In the genomic region with DNA sequence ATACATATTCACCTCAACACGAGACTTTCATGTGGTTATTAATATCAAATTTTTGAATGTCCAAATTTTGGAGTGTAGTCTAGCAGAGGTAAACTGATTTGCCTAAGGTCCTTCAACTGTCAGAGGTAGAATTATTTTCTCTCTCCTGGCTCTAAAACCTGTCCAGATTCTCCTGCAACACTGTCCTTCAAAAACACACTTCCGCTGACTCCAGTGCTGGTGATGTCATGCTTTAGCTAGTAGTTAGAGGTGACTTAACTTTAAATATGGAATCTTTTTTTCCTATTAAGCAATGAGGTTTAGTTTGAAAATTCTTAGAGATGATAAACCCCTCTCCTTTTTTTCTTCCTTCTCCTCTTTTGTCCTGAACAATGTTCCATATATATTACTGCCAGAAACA, we compare ENCODE assay signal across 40 cellular contexts. TPM values are rescaled to one million over a fixed set of nuclear protein-coding genes. Genes with fewer than 3 reads are reported as not detected.
"Had no signal": no experiment of that assay in that cellular context is flagged by ENCODE, and none has a peak within 500 bp of the region (broad histone marks: within the 10 kb centered on the region; RNA-seq: fewer than 3 reads in every experiment).

No MANE protein-coding gene starts in this region.

- DNase-seq: activated effector memory CD4-positive, alpha-beta T cell treated with anti-CD3 and anti-CD28 coated beads, Interleukin-2, amount 50 U/mL, for 16 hours; activated effector memory CD4-positive, alpha-beta T cell treated with Interleukin-2 at 50 U/mL for 16 hours; activated gamma-delta T cell; activated gamma-delta T cell treated with Interleukin-2 at 50 U/mL for 16 hours; activated naive CD4-positive, alpha-beta T cell; activated naive CD4-positive, alpha-beta T cell treated with anti-CD3 and anti-CD28 coated beads for 36 hours; activated naive CD4-positive, alpha-beta T cell treated with anti-CD3 and anti-CD28 coated beads, Interleukin-2, amount 10 ng/mL, durations not matched to agents 7 days and 5 days; activated naive CD4-positive, alpha-beta T cell treated with anti-CD3 and anti-CD28 coated beads, Interleukin-2, amount 50 U/mL, for 16 hours; activated naive CD4-positive, alpha-beta T cell treated with Interleukin-2 at 50 U/mL for 16 hours; activated naive CD8-positive, alpha-beta T cell treated with anti-CD3 and anti-CD28 coated beads for 36 hours; activated naive CD8-positive, alpha-beta T cell treated with anti-CD3 and anti-CD28 coated beads, Interleukin-2, amount 10 ng/mL, durations not matched to agents 7 days and 5 days; activated naive CD8-positive, alpha-beta T cell treated with anti-CD3 and anti-CD28 coated beads, Interleukin-2, amount 50 U/mL, for 24 hours; activated T-cell treated with anti-CD3 and anti-CD28 coated beads, Interleukin-2, amount 50 U/mL, for 1 hour; activated T-cell treated with anti-CD3 and anti-CD28 coated beads, Interleukin-2, amount 50 U/mL, for 24 hours; activated T-cell treated with anti-CD3 and anti-CD28 coated beads, Interleukin-2, amount 50 U/mL, for 4 hours; activated T-cell treated with anti-CD3 and anti-CD28 coated beads, Interleukin-2, amount 50 U/mL, for 48 hours; activated T-cell treated with anti-CD3 and anti-CD28 coated beads, Interleukin-2, amount 50 U/mL, for 72 hours; adrenal gland; amniotic stem cell; amygdala; anterior cingulate cortex; aorta; body of pancreas; brain microvascular endothelial cell; central memory CD4-positive, alpha-beta T cell; cerebellar nuclear complex had no signal

- H3K9me3 ChIP-seq: adrenal gland, ascending aorta, body of pancreas, breast epithelium had no signal

- ATAC-seq: activated naive CD4-positive, alpha-beta T cell treated with anti-CD3 and anti-CD28 coated beads, Interleukin-2, amount 50 U/mL, for 72 hours; activated naive CD8-positive, alpha-beta T cell treated with anti-CD3 and anti-CD28 coated beads, Interleukin-2, amount 50 U/mL, for 24 hours; activated T-cell treated with anti-CD3 and anti-CD28 coated beads, Interleukin-2, amount 50 U/mL, for 4 hours; activated T-cell treated with anti-CD3 and anti-CD28 coated beads, Interleukin-2, amount 50 U/mL, for 72 hours; activated T-helper 17 cell treated with anti-CD3 and anti-CD28 coated beads, Interleukin-2, amount 50 U/mL, for 72 hours; body of pancreas had no signal

- H3K27me3 ChIP-seq: ascending aorta, body of pancreas, brain microvascular endothelial cell had no signal

- H3K27ac Mint-ChIP-seq: activated naive CD4-positive, alpha-beta T cell treated with anti-CD3 and anti-CD28 coated beads for 36 hours; activated naive CD4-positive, alpha-beta T cell treated with anti-CD3 and anti-CD28 coated beads, Interleukin-2, amount 10 ng/mL, durations not matched to agents 7 days and 5 days; activated naive CD4-positive, alpha-beta T cell treated with anti-CD3 and anti-CD28 coated beads, Interleukin-2, amount 50 U/mL, for 24 hours; activated naive CD4-positive, alpha-beta T cell treated with anti-CD3 and anti-CD28 coated beads, Interleukin-2, amount 50 U/mL, for 72 hours; activated naive CD8-positive, alpha-beta T cell; activated naive CD8-positive, alpha-beta T cell treated with anti-CD3 and anti-CD28 coated beads for 36 hours; activated naive CD8-positive, alpha-beta T cell treated with anti-CD3 and anti-CD28 coated beads, Interleukin-2, amount 10 ng/mL, durations not matched to agents 7 days and 5 days; activated naive CD8-positive, alpha-beta T cell treated with anti-CD3 and anti-CD28 coated beads, Interleukin-2, amount 50 U/mL, for 24 hours; activated T-cell treated with anti-CD3 and anti-CD28 coated beads, Interleukin-2, amount 50 U/mL, for 24 hours; activated T-cell treated with anti-CD3 and anti-CD28 coated beads, Interleukin-2, amount 50 U/mL, for 72 hours; activated T-helper 1 cell treated with anti-CD3 and anti-CD28 coated beads, Interleukin-12 subunit alpha, Interleukin-12 subunit beta, Interleukin-2, Interleukin-4 antibody, amounts not matched to agents 30 ng/mL and 10 ng/mL and 1 ng/mL, durations not matched to agents 14 hours and 24 hours and 36 hours; activated T-helper 17 cell treated with anti-CD3 and anti-CD28 coated beads, Interleukin-2, amount 50 U/mL, for 72 hours; activated T-helper 2 cell treated with anti-CD3 and anti-CD28 coated beads, Interferon-gamma antibody, Interleukin-2, Interleukin-4, amounts not matched to agents 10 μg/mL and 5 μg/mL and 100 μg/mL, durations not matched to agents 14 hours and 24 hours and 36 hours; brain had no signal

- H3K4me1 Mint-ChIP-seq: activated naive CD4-positive, alpha-beta T cell treated with anti-CD3 and anti-CD28 coated beads, Interleukin-2, amount 10 ng/mL, durations not matched to agents 7 days and 5 days; activated naive CD4-positive, alpha-beta T cell treated with anti-CD3 and anti-CD28 coated beads, Interleukin-2, amount 50 U/mL, for 24 hours; activated naive CD8-positive, alpha-beta T cell treated with anti-CD3 and anti-CD28 coated beads for 36 hours; activated naive CD8-positive, alpha-beta T cell treated with anti-CD3 and anti-CD28 coated beads, Interleukin-2, amount 10 ng/mL, durations not matched to agents 7 days and 5 days; activated naive CD8-positive, alpha-beta T cell treated with anti-CD3 and anti-CD28 coated beads, Interleukin-2, amount 50 U/mL, for 24 hours; activated T-helper 17 cell treated with anti-CD3 and anti-CD28 coated beads, Interleukin-2, amount 50 U/mL, for 72 hours; brain; central memory CD8-positive, alpha-beta T cell had no signal

- H3K36me3 ChIP-seq: adrenal gland, ascending aorta, brain microvascular endothelial cell, breast epithelium, cardiac muscle cell had no signal

- H3K27me3 Mint-ChIP-seq: central memory CD8-positive, alpha-beta T cell had no signal

- H3K4me3 ChIP-seq: adrenal gland, ascending aorta, body of pancreas, breast epithelium, cardiac muscle cell had no signal

- H3K4me3 Mint-ChIP-seq: activated naive CD4-positive, alpha-beta T cell treated with anti-CD3 and anti-CD28 coated beads for 36 hours; activated naive CD4-positive, alpha-beta T cell treated with anti-CD3 and anti-CD28 coated beads, Interleukin-2, amount 10 ng/mL, durations not matched to agents 7 days and 5 days; activated naive CD4-positive, alpha-beta T cell treated with anti-CD3 and anti-CD28 coated beads, Interleukin-2, amount 50 U/mL, for 24 hours; activated naive CD8-positive, alpha-beta T cell; activated naive CD8-positive, alpha-beta T cell treated with anti-CD3 and anti-CD28 coated beads for 36 hours; activated naive CD8-positive, alpha-beta T cell treated with anti-CD3 and anti-CD28 coated beads, Interleukin-2, amount 10 ng/mL, durations not matched to agents 7 days and 5 days; activated naive CD8-positive, alpha-beta T cell treated with anti-CD3 and anti-CD28 coated beads, Interleukin-2, amount 50 U/mL, for 24 hours; activated T-cell treated with anti-CD3 and anti-CD28 coated beads, Interleukin-2, amount 50 U/mL, for 24 hours; activated T-cell treated with anti-CD3 and anti-CD28 coated beads, Interleukin-2, amount 50 U/mL, for 4 hours; activated T-cell treated with anti-CD3 and anti-CD28 coated beads, Interleukin-2, amount 50 U/mL, for 72 hours; activated T-helper 1 cell treated with anti-CD3 and anti-CD28 coated beads, Interleukin-12 subunit alpha, Interleukin-12 subunit beta, Interleukin-2, Interleukin-4 antibody, amounts not matched to agents 30 ng/mL and 10 ng/mL and 1 ng/mL, durations not matched to agents 14 hours and 24 hours and 36 hours; activated T-helper 17 cell treated with anti-CD3 and anti-CD28 coated beads, Interleukin-2, amount 50 U/mL, for 72 hours; brain; central memory CD8-positive, alpha-beta T cell had no signal

- H3K4me1 ChIP-seq: adrenal gland, ascending aorta, body of pancreas, breast epithelium had no signal

- H3K9me3 Mint-ChIP-seq: activated naive CD4-positive, alpha-beta T cell treated with anti-CD3 and anti-CD28 coated beads for 36 hours; activated naive CD4-positive, alpha-beta T cell treated with anti-CD3 and anti-CD28 coated beads, Interleukin-2, amount 10 ng/mL, durations not matched to agents 7 days and 5 days; activated naive CD4-positive, alpha-beta T cell treated with anti-CD3 and anti-CD28 coated beads, Interleukin-2, amount 50 U/mL, for 24 hours; activated naive CD8-positive, alpha-beta T cell treated with anti-CD3 and anti-CD28 coated beads for 36 hours; activated naive CD8-positive, alpha-beta T cell treated with anti-CD3 and anti-CD28 coated beads, Interleukin-2, amount 10 ng/mL, durations not matched to agents 7 days and 5 days; activated naive CD8-positive, alpha-beta T cell treated with anti-CD3 and anti-CD28 coated beads, Interleukin-2, amount 50 U/mL, for 24 hours; activated T-cell treated with anti-CD3 and anti-CD28 coated beads, Interleukin-2, amount 50 U/mL, for 24 hours; activated T-cell treated with anti-CD3 and anti-CD28 coated beads, Interleukin-2, amount 50 U/mL, for 4 hours; activated T-cell treated with anti-CD3 and anti-CD28 coated beads, Interleukin-2, amount 50 U/mL, for 72 hours; activated T-helper 1 cell treated with anti-CD3 and anti-CD28 coated beads, Interleukin-12 subunit alpha, Interleukin-12 subunit beta, Interleukin-2, Interleukin-4 antibody, amounts not matched to agents 30 ng/mL and 10 ng/mL and 1 ng/mL, durations not matched to agents 14 hours and 24 hours and 36 hours; activated T-helper 2 cell treated with anti-CD3 and anti-CD28 coated beads, Interferon-gamma antibody, Interleukin-2, Interleukin-4, amounts not matched to agents 10 μg/mL and 5 μg/mL and 100 μg/mL, durations not matched to agents 14 hours and 24 hours and 36 hours; brain; central memory CD8-positive, alpha-beta T cell had no signal

- H3K36me3 Mint-ChIP-seq: activated naive CD4-positive, alpha-beta T cell treated with anti-CD3 and anti-CD28 coated beads, Interleukin-2, amount 10 ng/mL, durations not matched to agents 7 days and 5 days; activated naive CD4-positive, alpha-beta T cell treated with anti-CD3 and anti-CD28 coated beads, Interleukin-2, amount 50 U/mL, for 24 hours; activated naive CD4-positive, alpha-beta T cell treated with anti-CD3 and anti-CD28 coated beads, Interleukin-2, amount 50 U/mL, for 72 hours; activated naive CD8-positive, alpha-beta T cell; activated naive CD8-positive, alpha-beta T cell treated with anti-CD3 and anti-CD28 coated beads for 36 hours; activated naive CD8-positive, alpha-beta T cell treated with anti-CD3 and anti-CD28 coated beads, Interleukin-2, amount 10 ng/mL, durations not matched to agents 7 days and 5 days; brain had no signal

- FAIRE-seq: astrocyte, bronchial epithelial cell had no signal

- H3K27ac ChIP-seq: adrenal gland, ascending aorta, body of pancreas, brain microvascular endothelial cell, breast epithelium, cardiac muscle cell had no signal

RNA-seq across cellular contexts. Expression of a gene that starts 10.8 kb away (rescaled TPM):
- total RNA-seq: activated naive CD4-positive, alpha-beta T cell treated with anti-CD3 and anti-CD28 coated beads for 36 hours; activated naive CD4-positive, alpha-beta T cell treated with anti-CD3 and anti-CD28 coated beads, Interleukin-2, amount 50 U/mL, for 72 hours; activated naive CD8-positive, alpha-beta T cell treated with anti-CD3 and anti-CD28 coated beads for 36 hours; activated naive CD8-positive, alpha-beta T cell treated with anti-CD3 and anti-CD28 coated beads, Interleukin-2, amount 10 ng/mL, durations not matched to agents 7 days and 5 days; activated T-cell treated with anti-CD3 and anti-CD28 coated beads, Interleukin-2, amount 50 U/mL, for 4 hours; activated T-cell treated with anti-CD3 and anti-CD28 coated beads, Interleukin-2, amount 50 U/mL, for 72 hours; activated T-helper 1 cell treated with anti-CD3 and anti-CD28 coated beads, Interleukin-12 subunit alpha, Interleukin-12 subunit beta, Interleukin-2, Interleukin-4 antibody, amounts not matched to agents 30 ng/mL and 10 ng/mL and 1 ng/mL, durations not matched to agents 14 hours and 24 hours and 36 hours; activated T-helper 17 cell treated with anti-CD3 and anti-CD28 coated beads, Interleukin-2, amount 50 U/mL, for 72 hours; activated T-helper 2 cell treated with anti-CD3 and anti-CD28 coated beads, Interferon-gamma antibody, Interleukin-2, Interleukin-4, amounts not matched to agents 10 μg/mL and 5 μg/mL and 100 μg/mL, durations not matched to agents 14 hours and 24 hours and 36 hours; ascending aorta; bronchial epithelial cell; chondrocyte had no signal
- polyA plus RNA-seq: aorta had no signal
